Comparison of ENCODE assay signal across 8 cellular contexts in the genomic region with DNA sequence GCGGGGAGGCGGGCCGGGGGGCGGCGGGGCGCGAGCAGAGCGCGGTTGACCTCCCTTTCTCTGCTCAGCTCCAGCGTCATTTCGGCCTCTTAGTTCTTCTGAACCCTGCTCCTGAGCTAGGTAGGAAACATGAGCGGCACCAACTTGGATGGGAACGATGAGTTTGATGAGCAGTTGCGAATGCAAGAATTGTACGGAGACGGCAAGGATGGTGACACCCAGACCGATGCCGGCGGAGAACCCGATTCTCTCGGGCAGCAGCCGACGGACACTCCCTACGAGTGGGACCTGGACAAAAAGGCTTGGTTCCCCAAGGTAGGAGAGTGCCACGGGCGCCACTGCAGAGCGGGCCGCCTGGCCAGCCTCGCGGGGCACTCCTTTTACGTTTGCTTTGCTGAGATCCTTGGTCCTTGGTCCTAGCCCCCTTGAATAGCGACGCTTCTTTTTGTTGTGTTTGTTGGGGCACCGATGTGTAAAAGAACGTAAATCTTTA. TPM values are rescaled to one million over a fixed set of nuclear protein-coding genes. Genes with fewer than 3 reads are reported as not detected.
DNase-seq lines count a peak whose midpoint lies in the region; ATAC-seq, FAIRE-seq and TF ChIP-seq lines count a peak whose summit lies in the region.

A gene with protein sequence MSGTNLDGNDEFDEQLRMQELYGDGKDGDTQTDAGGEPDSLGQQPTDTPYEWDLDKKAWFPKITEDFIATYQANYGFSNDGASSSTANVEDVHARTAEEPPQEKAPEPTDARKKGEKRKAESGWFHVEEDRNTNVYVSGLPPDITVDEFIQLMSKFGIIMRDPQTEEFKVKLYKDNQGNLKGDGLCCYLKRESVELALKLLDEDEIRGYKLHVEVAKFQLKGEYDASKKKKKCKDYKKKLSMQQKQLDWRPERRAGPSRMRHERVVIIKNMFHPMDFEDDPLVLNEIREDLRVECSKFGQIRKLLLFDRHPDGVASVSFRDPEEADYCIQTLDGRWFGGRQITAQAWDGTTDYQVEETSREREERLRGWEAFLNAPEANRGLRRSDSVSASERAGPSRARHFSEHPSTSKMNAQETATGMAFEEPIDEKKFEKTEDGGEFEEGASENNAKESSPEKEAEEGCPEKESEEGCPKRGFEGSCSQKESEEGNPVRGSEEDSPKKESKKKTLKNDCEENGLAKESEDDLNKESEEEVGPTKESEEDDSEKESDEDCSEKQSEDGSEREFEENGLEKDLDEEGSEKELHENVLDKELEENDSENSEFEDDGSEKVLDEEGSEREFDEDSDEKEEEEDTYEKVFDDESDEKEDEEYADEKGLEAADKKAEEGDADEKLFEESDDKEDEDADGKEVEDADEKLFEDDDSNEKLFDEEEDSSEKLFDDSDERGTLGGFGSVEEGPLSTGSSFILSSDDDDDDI (plus strand): TSS at position 37 of the 493 bp plus-strand sequence. CDS start 93 bp downstream, at position 130.

- H3K4me1 ChIP-seq in CD8-positive, alpha-beta memory T cell (ENCODE audit: insufficient read depth, low read length) = peaks cover 16% of the 10 kb centered on the region
- H3K4me1 ChIP-seq in body of pancreas (peaks cover 11% of the 10 kb centered on the region), keratinocyte (ENCODE audit: control insufficient read depth, extremely low read depth, insufficient read depth, low read length) (no peaks in the 10 kb centered on the region)

- H3K27me3 Mint-ChIP-seq in CD8-positive, alpha-beta memory T cell = peaks cover 0 to 4% of the 10 kb centered on the region in 2 donors
- H3K27me3 Mint-ChIP-seq in stimulated activated naive CD8-positive, alpha-beta T cell treated with anti-CD3 and anti-CD28 coated beads, Interleukin-15, amount 100 ng/mL, for 72 hours = no peaks in the 10 kb centered on the region

- no peak for FAIRE-seq in keratinocyte (lab: Jason Lieb, UNC)

- H3K4me3 ChIP-seq in CD8-positive, alpha-beta memory T cell (ENCODE audit: low read length) = peak within 1 kb of the TSS; percentile 92
- H3K4me3 ChIP-seq in body of pancreas = peak within 1 kb of the TSS; percentile 27 to 60
- H3K4me3 ChIP-seq in keratinocyte (ENCODE audit: control insufficient read depth in 2 of 3, extremely low read depth in 1 of 3, insufficient read depth in 2 of 3, low read depth in 1 of 3, low read length in 3 of 3) = peak within 1 kb of the TSS; percentile 68 to 82 (median 78)

- no peaks in the 10 kb centered on the region for H4K20me1 ChIP-seq in keratinocyte (ENCODE audit: control insufficient read depth, extremely low read depth, insufficient read depth, low read length)

- TF ChIP-seq CTCF in body of pancreas (IDR thresholded peaks at IDR 0.05) (no peak), keratinocyte (optimal IDR thresholded peaks at IDR 0.05 in 1 of 3, IDR thresholded peaks at IDR 0.05 in 1 of 3, conservative IDR thresholded peaks at IDR 0.05 in 1 of 3; ENCODE audit: extremely low read depth in 1 of 3, insufficient read depth in 2 of 3, low read length in 3 of 3) (no peak), GM10266 (IDR thresholded peaks at IDR 0.05; ENCODE audit: control insufficient read depth, insufficient read depth, low read depth, missing control alignments) (no peak)

- no peak for DNase-seq in CD8-positive, alpha-beta memory T cell
- DNase-seq in KBM-7 (peak; percentile 59), body of pancreas (no peak), keratinocyte (ENCODE audit: low read depth, low spot score) (no peak), GM10266 (ENCODE audit: extremely low spot score) (no peak), medulla oblongata (ENCODE audit: extremely low spot score) (no peak)
- DNase-seq in stimulated activated naive CD8-positive, alpha-beta T cell treated with anti-CD3 and anti-CD28 coated beads, Interleukin-15, amount 100 ng/mL, for 72 hours = no peak

- TF ChIP-seq POLR2A in body of pancreas (IDR thresholded peaks at IDR 0.05) = no peak

- H3K27ac ChIP-seq in CD8-positive, alpha-beta memory T cell (ENCODE audit: low read depth, low read length) = peak within 1 kb of the TSS; percentile 77
- H3K27ac ChIP-seq in body of pancreas (peak within 1 kb of the TSS; percentile 79 to 97 (median 89)), keratinocyte (ENCODE audit: control insufficient read depth, insufficient read depth, low read length) (peak within 1 kb of the TSS; percentile 81)

- peak within 1 kb of the TSS; percentile 86 for H2AFZ ChIP-seq in keratinocyte (ENCODE audit: control insufficient read depth, low read length)

- no peaks in the 10 kb centered on the region for H3K9me3 Mint-ChIP-seq in CD8-positive, alpha-beta memory T cell
- H3K9me3 Mint-ChIP-seq in stimulated activated naive CD8-positive, alpha-beta T cell treated with anti-CD3 and anti-CD28 coated beads, Interleukin-15, amount 100 ng/mL, for 72 hours = no peaks in the 10 kb centered on the region

- H3K4me1 Mint-ChIP-seq in CD8-positive, alpha-beta memory T cell = peaks cover 13 to 25% (median 21%) of the 10 kb centered on the region in 3 donors
- H3K4me1 Mint-ChIP-seq in stimulated activated naive CD8-positive, alpha-beta T cell treated with anti-CD3 and anti-CD28 coated beads, Interleukin-15, amount 100 ng/mL, for 72 hours = peaks cover 13% of the 10 kb centered on the region

- H3K9ac ChIP-seq in keratinocyte (ENCODE audit: control insufficient read depth, extremely low read depth, insufficient read depth, low read length) = peak within 1 kb of the TSS; percentile 80

- dilution Hi-C loops in keratinocyte (cut with MboI; ENCODE audit: extremely low pct_ligation_motif_present, low sequenced_read_pairs) = no loop called here

- H3K36me3 ChIP-seq in CD8-positive, alpha-beta memory T cell (ENCODE audit: insufficient read depth, low read length) = no peaks in the 10 kb centered on the region
- H3K36me3 ChIP-seq in body of pancreas (replicated peaks in 1 of 2; ENCODE audit: insufficient read depth in 1 of 2, low read depth in 2 of 2) (no peaks in the 10 kb centered on the region), keratinocyte (ENCODE audit: control insufficient read depth in 2 of 2, extremely low read depth in 1 of 2, insufficient read depth in 2 of 2, low read length in 2 of 2) (no peaks in the 10 kb centered on the region)

- no peaks in the 10 kb centered on the region for H3K27me3 ChIP-seq in CD8-positive, alpha-beta memory T cell (ENCODE audit: insufficient read depth, low read length, poor library complexity, severe bottlenecking)
- H3K27me3 ChIP-seq in body of pancreas = no peaks in the 10 kb centered on the region
- H3K27me3 ChIP-seq in keratinocyte (ENCODE audit: control insufficient read depth, extremely low read depth, insufficient read depth, low read length) = no peaks in the 10 kb centered on the region

- H3K27ac Mint-ChIP-seq in CD8-positive, alpha-beta memory T cell = peak within 1 kb of the TSS; percentile 92 to 99 (median 98)
- peak within 1 kb of the TSS; percentile 93 to 96 for H3K27ac Mint-ChIP-seq in stimulated activated naive CD8-positive, alpha-beta T cell treated with anti-CD3 and anti-CD28 coated beads, Interleukin-15, amount 100 ng/mL, for 72 hours

- in situ Hi-C loops in KBM-7 (cut with MboI; ENCODE audit: low pct_unique_long_range_greater_than_20kb, low sequenced_read_pairs) = no loop called here

- ATAC-seq in GM19463 (IDR thresholded peaks at IDR 0.05; ENCODE audit: unreplicated experiment) (peak; percentile 4), body of pancreas (peak; percentile 7)
- peak; percentile 22 for ATAC-seq in stimulated activated naive CD8-positive, alpha-beta T cell treated with anti-CD3 and anti-CD28 coated beads, Interleukin-15, amount 100 ng/mL, for 72 hours

- POLR2A ChIA-PET in CD8-positive, alpha-beta memory T cell (lab: Charles Lee) = interaction anchor here (0.7 to 1.0 kb wide), 3 partner anchors 8 to 138 kb away, joined by 3 read pairs; no protein-coding TSS in a partner anchor

- H3K9me1 ChIP-seq in keratinocyte (ENCODE audit: control insufficient read depth, extremely low read depth, insufficient read depth, low read length) = no peaks in the 10 kb centered on the region

- H3K4me2 ChIP-seq in keratinocyte (ENCODE audit: control insufficient read depth, extremely low read depth, insufficient read depth, low read depth, low read length) = peak within 1 kb of the TSS; percentile 65

- peaks cover 20% of the 10 kb centered on the region for H3K79me2 ChIP-seq in keratinocyte (ENCODE audit: control insufficient read depth, insufficient read depth, low read length)

- H3K36me3 Mint-ChIP-seq in CD8-positive, alpha-beta memory T cell = peaks cover 0 to 17% (median 4%) of the 10 kb centered on the region in 3 donors

- WGBS in body of pancreas, 2 donors = 0 to 4% methylated on average over 4 to 24 of the region's 35 CpGs

- CTCF ChIA-PET in CD8-positive, alpha-beta memory T cell (lab: Charles Lee) = no interaction called here

- intact Hi-C loops in body of pancreas (cut with DNase I) = no loop called here

- peak within 1 kb of the TSS; percentile 88 to 95 (median 92) for H3K4me3 Mint-ChIP-seq in CD8-positive, alpha-beta memory T cell
- peak within 1 kb of the TSS; percentile 88 to 89 for H3K4me3 Mint-ChIP-seq in stimulated activated naive CD8-positive, alpha-beta T cell treated with anti-CD3 and anti-CD28 coated beads, Interleukin-15, amount 100 ng/mL, for 72 hours

- no peaks in the 10 kb centered on the region for H3K9me3 ChIP-seq in CD8-positive, alpha-beta memory T cell (ENCODE audit: low read length)
- H3K9me3 ChIP-seq in body of pancreas = no peaks in the 10 kb centered on the region
- no peaks in the 10 kb centered on the region for H3K9me3 ChIP-seq in keratinocyte (ENCODE audit: control insufficient read depth, low read depth, low read length)

RNA-seq across cellular contexts. Expression of the gene that starts here (rescaled TPM):
- 10 to 100 TPM; 42.7 to 45.2 TPM for total RNA-seq in CD8-positive, alpha-beta memory T cell
- polyA plus RNA-seq in CD8-positive, alpha-beta memory T cell = 73.1 TPM
- 10 to 100 TPM; 27.8 to 44.2 TPM for total RNA-seq in body of pancreas
- polyA plus RNA-seq in keratinocyte = 0.71 to 3.1 TPM (median 1.2 TPM) in 3 replicates
- polyA plus RNA-seq in keratinocyte (2011; ENCODE audit: low read depth) = 89.4 TPM
- 2.0 and 2.5 TPM in 2 replicates for polyA plus RNA-seq in keratinocyte (2011; cell fraction: cytosol; rRNA removed)
- 3.4 and 3.5 TPM in 2 replicates for polyA plus RNA-seq in keratinocyte (2011; cell fraction: nucleus; rRNA removed)
- 28.7 and 31.2 TPM in 2 replicates for polyA plus RNA-seq in keratinocyte (2012; ENCODE audit: low replicate concordance)
- 0.33 to 1.9 TPM (median 0.90 TPM) in 3 replicates for polyA minus RNA-seq in keratinocyte
- 1.5 TPM for polyA minus RNA-seq in keratinocyte (2011; cell fraction: cytosol; rRNA and poly(A)+ RNA removed)
- polyA minus RNA-seq in keratinocyte (2011; cell fraction: nucleus; rRNA and poly(A)+ RNA removed) = 0.21 and 1.3 TPM in 2 replicates
